In the genomic region with DNA sequence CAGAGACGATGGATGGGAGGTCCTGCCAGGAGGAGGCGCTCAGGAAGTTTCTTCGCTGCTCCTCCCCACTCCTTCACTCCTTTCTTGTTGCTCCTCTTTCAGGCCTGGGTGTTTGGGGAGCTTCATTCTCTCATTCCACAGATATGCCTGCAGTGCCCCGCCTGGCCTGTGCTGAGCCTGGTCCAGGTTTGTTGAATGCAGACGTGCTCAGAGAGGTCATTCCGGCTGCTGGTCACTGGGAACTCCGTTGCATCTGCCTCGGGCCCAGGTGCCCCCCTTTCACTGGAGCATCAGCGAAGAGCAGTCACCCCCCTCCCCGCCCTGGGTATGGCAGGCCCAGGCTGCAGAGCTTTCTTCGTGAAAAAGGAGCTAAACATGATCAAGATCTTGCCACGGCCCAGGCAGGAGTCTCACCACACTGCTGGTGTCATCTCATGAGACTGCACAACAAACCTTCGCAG, we compare ENCODE assay signal across 1 cellular context.
TF ChIP-seq lines count a peak whose summit lies in the region.

No MANE protein-coding gene starts in this region.

TF ChIP-seq in HepG2, 621 proteins besides CTCF, POLR2A, EP300 and RAD21:
- no peak for TF ChIP-seq RBM22 (optimal IDR thresholded peaks at IDR 0.05; ENCODE audit: low read length)
- peak; percentile 71; the same call in 1 of the 2 replicates for TF ChIP-seq ZNF768 (CRISPR knock-in tag; IDR thresholded peaks at IDR 0.05)
